25 cellular contexts compared by ENCODE assay signal in genomic region chr22:49536571-49537131, GRCh38.
A peak's percentile ranks its signal among the peaks of the same experiment; 100 is the strongest.
DNase-seq lines count a peak whose midpoint lies in the region; ATAC-seq and TF ChIP-seq lines count a peak whose summit lies in the region.
"Had no signal": no experiment of that assay in that cellular context is flagged by ENCODE, and none has a peak within 500 bp of the region (broad histone marks: within the 10 kb centered on the region; RNA-seq: fewer than 3 reads in every experiment).

No MANE protein-coding gene starts in this region.

- peak overlapping the region; percentile 46 for H2BK12ac ChIP-seq in H9 (ENCODE audit: insufficient read length, low read depth, low read length)

- CTCF ChIA-PET in activated CD4-positive, alpha-beta memory T cell treated with anti-CD3 and anti-CD28 coated beads, Interleukin-2, amount 10 ng/mL, durations not matched to agents 7 days and 5 days (lab: Charles Lee), result no interaction called here

- H3K23me2 ChIP-seq in H9 (ENCODE audit: insufficient read length, low read depth, low read length, poor library complexity, severe bottlenecking), result peaks cover 3% of the 10 kb centered on the region

- TF ChIP-seq CTCF in H9 (conservative IDR thresholded peaks at IDR 0.05) (no peak), progenitor cell of endocrine pancreas (IDR thresholded peaks at IDR 0.05; ENCODE audit: unreplicated experiment) (no peak)

- H3K4me3 Mint-ChIP-seq in H9, result peak overlapping the region; percentile 53 to 68
- no peak overlapping the region for H3K4me3 Mint-ChIP-seq in progenitor cell of endocrine pancreas (ENCODE audit: low read depth)
- H3K4me3 Mint-ChIP-seq in activated CD4-positive, alpha-beta memory T cell treated with anti-CD3 and anti-CD28 coated beads, Interleukin-2, amount 10 ng/mL, durations not matched to agents 7 days and 5 days, result no peak overlapping the region
- H3K4me3 Mint-ChIP-seq: activated CD4-positive, alpha-beta T cell treated with anti-CD3 and anti-CD28 coated beads, Interleukin-2, amount 10 ng/mL, durations not matched to agents 24 days and 14 days; activated naive CD8-positive, alpha-beta T cell treated with anti-CD3 and anti-CD28 coated beads for 36 hours; central memory CD8-positive, alpha-beta T cell; stimulated activated memory B cell treated with anti-CD40 and anti-IgM and Interleukin-4, amounts not matched to agents 10 μg/mL and 1 μg/mL and 100 μg/mL, for 72 hours; T-helper 2 cell treated with Interferon-gamma antibody and Interleukin-4, amounts not matched to agents 5 μg/mL and 100 μg/mL, for 36 hours had no signal

- peak overlapping the region; percentile 97 for H3T11ph ChIP-seq in H9 (ENCODE audit: low read length)

- H3K27ac Mint-ChIP-seq in H9 (peak overlapping the region; percentile 98 to 100 (median 99)), progenitor cell of endocrine pancreas (peak overlapping the region; percentile 47)
- H3K27ac Mint-ChIP-seq in activated CD4-positive, alpha-beta memory T cell treated with anti-CD3 and anti-CD28 coated beads, Interleukin-2, amount 10 ng/mL, durations not matched to agents 7 days and 5 days, result no peak overlapping the region
- H3K27ac Mint-ChIP-seq: activated CD4-positive, alpha-beta T cell treated with anti-CD3 and anti-CD28 coated beads, Interleukin-2, amount 10 ng/mL, durations not matched to agents 24 days and 14 days; activated naive CD8-positive, alpha-beta T cell treated with anti-CD3 and anti-CD28 coated beads for 36 hours; stimulated activated memory B cell treated with anti-CD40 and anti-IgM and Interleukin-4, amounts not matched to agents 10 μg/mL and 1 μg/mL and 100 μg/mL, for 72 hours; T-helper 2 cell treated with Interferon-gamma antibody and Interleukin-4, amounts not matched to agents 5 μg/mL and 100 μg/mL, for 36 hours had no signal

- peak overlapping the region; percentile 73 for H2BK5ac ChIP-seq in H9 (ENCODE audit: insufficient read length, low read length)

- no peak overlapping the region for H4K91ac ChIP-seq in H9 (ENCODE audit: insufficient read length, low read depth, low read length)

- no peak overlapping the region for H2AK5ac ChIP-seq in H9 (ENCODE audit: insufficient read length, low read length)

- H3K23ac ChIP-seq in H9 (ENCODE audit: insufficient read length, low read depth, low read length), result no peak overlapping the region

- no peaks in the 10 kb centered on the region for H4K20me1 ChIP-seq in H9 (ENCODE audit: control insufficient read depth, insufficient read depth, insufficient read length)

- peak overlapping the region; percentile 95 for H3K18ac ChIP-seq in H9 (ENCODE audit: insufficient read length, low read depth, low read length)

- no peak for ATAC-seq in HG02970 (IDR thresholded peaks at IDR 0.05; ENCODE audit: low FRiP score, unreplicated experiment)
- ATAC-seq: heart left ventricle; SK-N-SH treated with all-trans-retinoic acid at 6 μM for 48 hours; stimulated activated memory B cell treated with anti-CD40 and anti-IgM and Interleukin-4, amounts not matched to agents 10 μg/mL and 1 μg/mL and 100 μg/mL, for 72 hours had no signal

- no peak overlapping the region for H2AFZ ChIP-seq in H9 (ENCODE audit: low read length)

- H3K4me2 ChIP-seq in H9 (ENCODE audit: insufficient read depth, insufficient read length, low read length), result peak overlapping the region; percentile 47
- H3K4me2 ChIP-seq: BLaER1 had no signal

- peak overlapping the region; percentile 92; the same call in 1 of the 2 replicates for H3K4ac ChIP-seq in H9 (ENCODE audit: low read depth, low read length)

- H4K5ac ChIP-seq in H9 (ENCODE audit: insufficient read length, low read depth, low read length), result no peak overlapping the region

- H3K56ac ChIP-seq in H9 (ENCODE audit: insufficient read length, low read depth, low read length), result no peak overlapping the region

- no peaks in the 10 kb centered on the region; the same call in 1 of the 2 replicates for H3K27me3 ChIP-seq in H9 (ENCODE audit: insufficient read depth, low read length)
- H3K27me3 ChIP-seq: uterus had no signal

- DNase-seq in H9, result peak; percentile 90
- DNase-seq in ecto neural progenitor cell (ENCODE audit: low spot score), result peak; percentile 61
- DNase-seq in left kidney (ENCODE audit: low read depth, low spot score), result peak; percentile 50
- no peak for DNase-seq in progenitor cell of endocrine pancreas (ENCODE audit: low spot score, unreplicated experiment)
- DNase-seq in activated CD4-positive, alpha-beta memory T cell treated with anti-CD3 and anti-CD28 coated beads, Interleukin-2, amount 10 ng/mL, durations not matched to agents 7 days and 5 days, result no peak
- no peak for DNase-seq in NCI-H1694 treated with DMSO at 0.1 percent for 48 hours (lab: John Stamatoyannopoulos, UW)
- DNase-seq in pons (ENCODE audit: low spot score), result no peak
- DNase-seq: activated CD4-positive, alpha-beta T cell treated with anti-CD3 and anti-CD28 coated beads, Interleukin-2, amount 10 ng/mL, durations not matched to agents 24 days and 14 days; activated naive CD8-positive, alpha-beta T cell treated with anti-CD3 and anti-CD28 coated beads for 36 hours; COR-L47; erythroblast; HCEC 1CT; NCI-H1105; OCI-M1; small intestine; stimulated activated CD4-positive, alpha-beta T cell treated with anti-CD3 and anti-CD28 coated beads, Interleukin-4, amount 100 ng/mL, for 1 hour; uterus had no signal

- H3K79me2 ChIP-seq in H9 (ENCODE audit: insufficient read depth, low read length), result no peaks in the 10 kb centered on the region

- no CpG with 5 or more reads among the region's 17 CpGs for WGBS in H9 (ENCODE audit: extremely low coverage, insufficient read length, low lambda C conversion rate)

- POLR2A ChIA-PET in activated CD4-positive, alpha-beta memory T cell treated with anti-CD3 and anti-CD28 coated beads, Interleukin-2, amount 10 ng/mL, durations not matched to agents 7 days and 5 days (lab: Charles Lee), result no interaction called here

- H3K27ac ChIP-seq in H9 (ENCODE audit: insufficient read length, low read depth, low read length), result peak overlapping the region; percentile 94
- H3K27ac ChIP-seq: BLaER1, heart left ventricle, HL-60, uterus had no signal

- H3K27me3 Mint-ChIP-seq in H9 (ENCODE audit: low read depth) (peaks cover 2% of the 10 kb centered on the region), progenitor cell of endocrine pancreas (peaks cover 23% of the 10 kb centered on the region)
- no peaks in the 10 kb centered on the region for H3K27me3 Mint-ChIP-seq in activated CD4-positive, alpha-beta memory T cell treated with anti-CD3 and anti-CD28 coated beads, Interleukin-2, amount 10 ng/mL, durations not matched to agents 7 days and 5 days
- H3K27me3 Mint-ChIP-seq: activated CD4-positive, alpha-beta T cell treated with anti-CD3 and anti-CD28 coated beads, Interleukin-2, amount 10 ng/mL, durations not matched to agents 24 days and 14 days; activated naive CD8-positive, alpha-beta T cell treated with anti-CD3 and anti-CD28 coated beads for 36 hours; central memory CD8-positive, alpha-beta T cell; stimulated activated memory B cell treated with anti-CD40 and anti-IgM and Interleukin-4, amounts not matched to agents 10 μg/mL and 1 μg/mL and 100 μg/mL, for 72 hours had no signal

- peak overlapping the region; percentile 91 for H3K14ac ChIP-seq in H9 (ENCODE audit: insufficient read depth, low read length)

- H2BK15ac ChIP-seq in H9 (ENCODE audit: low read depth, low read length), result no peak overlapping the region

- H3K9ac ChIP-seq in H9 (ENCODE audit: extremely low read depth, insufficient read length, low read length), result peak overlapping the region; percentile 24
- H3K9ac ChIP-seq: BLaER1 had no signal

- H3K4me1 Mint-ChIP-seq in H9 (peaks cover 53 to 66% of the 10 kb centered on the region in 2 experiments), progenitor cell of endocrine pancreas (ENCODE audit: low read depth) (peaks cover 3% of the 10 kb centered on the region)
- no peaks in the 10 kb centered on the region for H3K4me1 Mint-ChIP-seq in activated CD4-positive, alpha-beta memory T cell treated with anti-CD3 and anti-CD28 coated beads, Interleukin-2, amount 10 ng/mL, durations not matched to agents 7 days and 5 days
- H3K4me1 Mint-ChIP-seq: activated CD4-positive, alpha-beta T cell treated with anti-CD3 and anti-CD28 coated beads, Interleukin-2, amount 10 ng/mL, durations not matched to agents 24 days and 14 days; activated naive CD8-positive, alpha-beta T cell treated with anti-CD3 and anti-CD28 coated beads for 36 hours; central memory CD8-positive, alpha-beta T cell; stimulated activated memory B cell treated with anti-CD40 and anti-IgM and Interleukin-4, amounts not matched to agents 10 μg/mL and 1 μg/mL and 100 μg/mL, for 72 hours had no signal

- H3K9me3 Mint-ChIP-seq in H9 (no peaks in the 10 kb centered on the region), progenitor cell of endocrine pancreas (ENCODE audit: low read depth) (no peaks in the 10 kb centered on the region)
- no peaks in the 10 kb centered on the region for H3K9me3 Mint-ChIP-seq in activated CD4-positive, alpha-beta memory T cell treated with anti-CD3 and anti-CD28 coated beads, Interleukin-2, amount 10 ng/mL, durations not matched to agents 7 days and 5 days
- H3K9me3 Mint-ChIP-seq: activated CD4-positive, alpha-beta T cell treated with anti-CD3 and anti-CD28 coated beads, Interleukin-2, amount 10 ng/mL, durations not matched to agents 24 days and 14 days; activated naive CD8-positive, alpha-beta T cell treated with anti-CD3 and anti-CD28 coated beads for 36 hours; central memory CD8-positive, alpha-beta T cell; stimulated activated memory B cell treated with anti-CD40 and anti-IgM and Interleukin-4, amounts not matched to agents 10 μg/mL and 1 μg/mL and 100 μg/mL, for 72 hours; T-helper 2 cell treated with Interferon-gamma antibody and Interleukin-4, amounts not matched to agents 5 μg/mL and 100 μg/mL, for 36 hours had no signal

- peak overlapping the region; percentile 83 for H2BK120ac ChIP-seq in H9 (ENCODE audit: low read depth, low read length, poor library complexity, severe bottlenecking)

- no peaks in the 10 kb centered on the region for H3K79me1 ChIP-seq in H9 (ENCODE audit: insufficient read depth, low read depth, low read length, poor library complexity, severe bottlenecking)

- H4K8ac ChIP-seq in H9 (replicated peaks; ENCODE audit: insufficient read length, low read depth, low read length), result no peak overlapping the region

- H3K36me3 Mint-ChIP-seq in H9 (ENCODE audit: insufficient read depth in 1 of 3, low read depth in 3 of 3) (no peaks in the 10 kb centered on the region), progenitor cell of endocrine pancreas (ENCODE audit: insufficient read depth) (no peaks in the 10 kb centered on the region)
- no peaks in the 10 kb centered on the region for H3K36me3 Mint-ChIP-seq in activated CD4-positive, alpha-beta memory T cell treated with anti-CD3 and anti-CD28 coated beads, Interleukin-2, amount 10 ng/mL, durations not matched to agents 7 days and 5 days (ENCODE audit: low read depth)
- H3K36me3 Mint-ChIP-seq: activated naive CD8-positive, alpha-beta T cell treated with anti-CD3 and anti-CD28 coated beads for 36 hours had no signal

- no peaks in the 10 kb centered on the region for H3K9me3 ChIP-seq in H9 (ENCODE audit: control insufficient read depth, low read depth, low read length)
- H3K9me3 ChIP-seq: BLaER1, heart left ventricle, uterus had no signal

- peaks cover 8% of the 10 kb centered on the region; the same call in 1 of the 2 replicates for H3K4me1 ChIP-seq in H9 (ENCODE audit: insufficient read depth, low read length)
- H3K4me1 ChIP-seq: heart left ventricle, uterus had no signal

- peak overlapping the region; percentile 99 for H2BK20ac ChIP-seq in H9 (ENCODE audit: low read depth, low read length, poor library complexity, severe bottlenecking)

Comparison
In these comparisons a context has a peak if more than half of its experiments do, and no peak if none do; other contexts are left out.
1. DNase-seq: peak in H9 (single experiment), ecto neural progenitor cell (single experiment) and left kidney (single experiment); none in progenitor cell of endocrine pancreas (single experiment), activated CD4-positive, alpha-beta memory T cell treated with anti-CD3 and anti-CD28 coated beads, Interleukin-2, amount 10 ng/mL, durations not matched to agents 7 days and 5 days (single experiment), NCI-H1694 treated with DMSO at 0.1 percent for 48 hours (single experiment) and pons (single experiment).
2. H3K4me3 Mint-ChIP-seq: peak in H9 (2 of 2); none in progenitor cell of endocrine pancreas (single experiment) and activated CD4-positive, alpha-beta memory T cell treated with anti-CD3 and anti-CD28 coated beads, Interleukin-2, amount 10 ng/mL, durations not matched to agents 7 days and 5 days (single experiment).